ENCODE assay signal across 1 cellular context in the genomic region with DNA sequence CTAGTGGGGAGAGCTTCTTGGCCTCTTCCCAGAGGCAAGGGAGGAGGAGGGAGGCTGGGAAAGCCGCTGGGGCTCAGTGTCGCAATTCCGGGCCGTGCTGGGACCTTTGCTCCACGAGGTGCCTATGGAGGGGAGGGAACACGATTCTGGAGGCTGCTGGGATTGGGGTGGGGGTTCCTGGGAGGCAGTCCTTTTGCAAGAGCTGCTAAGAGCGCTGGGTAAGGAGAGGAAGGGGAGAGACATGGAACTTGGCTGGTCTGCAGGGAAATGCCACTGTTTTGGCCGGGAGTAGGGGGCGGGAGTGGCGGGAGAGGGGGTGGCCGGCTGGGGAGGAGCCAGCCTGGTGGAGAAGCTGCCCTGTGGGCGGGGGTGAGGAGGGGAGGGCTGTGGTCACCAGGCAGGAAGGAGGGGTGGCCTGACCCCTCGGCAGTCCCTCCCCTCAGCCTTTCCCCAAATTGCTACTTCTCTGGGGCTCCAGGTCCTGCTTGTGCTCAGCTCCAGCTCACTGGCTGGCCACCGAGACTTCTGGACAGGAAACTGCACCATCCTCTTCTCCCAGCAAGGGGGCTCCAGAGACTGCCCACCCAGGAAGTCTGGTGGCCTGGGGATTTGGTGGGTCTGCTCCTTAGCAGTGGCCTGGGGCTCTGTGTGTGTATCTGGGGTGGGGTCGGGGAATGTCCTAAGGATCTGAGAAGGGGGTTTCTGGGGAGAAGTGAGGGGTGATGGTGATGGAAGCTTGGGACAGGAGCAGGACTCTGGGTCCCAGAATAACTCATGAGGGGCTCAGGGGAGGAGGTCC.
TF ChIP-seq lines count a peak whose summit lies in the region.

Gene NR1H3 (plus strand): TSS at position 479 of the 799 bp plus-strand sequence. CDS start 1,221 bp downstream, outside the sequence.

TF ChIP-seq in HEK293, 187 proteins besides CTCF, POLR2A, EP300 and RAD21 (continued from another document):
- TF ChIP-seq ZNF560 (tag by site-specific recombination; IDR thresholded peaks at IDR 0.05; ENCODE audit: borderline replicate concordance) (no peak), ZNF76 (tag by site-specific recombination; IDR thresholded peaks at IDR 0.05; ENCODE audit: borderline replicate concordance, low read depth) (peak; percentile 92), ZNF10 (tag by site-specific recombination; IDR thresholded peaks at IDR 0.05) (no peak; the same call in 1 of the 2 replicates), ZFHX2 (tag by site-specific recombination; conservative IDR thresholded peaks at IDR 0.05) (peak; percentile 58), SP2 (tag by site-specific recombination; IDR thresholded peaks at IDR 0.05) (peak; percentile 54), ZNF394 (tag by site-specific recombination; IDR thresholded peaks at IDR 0.05; ENCODE audit: borderline replicate concordance) (peak; percentile 72), ZNF792 (tag by site-specific recombination; IDR thresholded peaks at IDR 0.05) (no peak), ZNF670 (tag by site-specific recombination; IDR thresholded peaks at IDR 0.05; ENCODE audit: low read depth) (no peak), PRDM4 (tag by site-specific recombination; IDR thresholded peaks at IDR 0.05) (no peak), ZNF138 (tag by site-specific recombination; IDR thresholded peaks at IDR 0.05; ENCODE audit: borderline replicate concordance) (no peak), KLF1 (tag by site-specific recombination; IDR thresholded peaks at IDR 0.05) (no peak), ZFP69B (tag by site-specific recombination; IDR thresholded peaks at IDR 0.05) (no peak), ZNF148 (tag by site-specific recombination; IDR thresholded peaks at IDR 0.05; ENCODE audit: borderline replicate concordance) (no peak), ZNF311 (tag by site-specific recombination; IDR thresholded peaks at IDR 0.05; ENCODE audit: borderline replicate concordance) (no peak), ZNF404 (tag by site-specific recombination; IDR thresholded peaks at IDR 0.05) (no peak), ZNF645 (tag by site-specific recombination; IDR thresholded peaks at IDR 0.05) (no peak), ZFP37 (tag by site-specific recombination; IDR thresholded peaks at IDR 0.05) (no peak), ZSCAN18 (tag by site-specific recombination; IDR thresholded peaks at IDR 0.05) (no peak), KLF10 (tag by site-specific recombination; IDR thresholded peaks at IDR 0.05) (no peak), ZNF398 (tag by site-specific recombination; IDR thresholded peaks at IDR 0.05) (peak; percentile 81; the same call in 1 of the 2 replicates), ZNF37A (tag by site-specific recombination; IDR thresholded peaks at IDR 0.05) (no peak), ZNF239 (tag by site-specific recombination; IDR thresholded peaks at IDR 0.05) (no peak), PRDM1 (tag by site-specific recombination; IDR thresholded peaks at IDR 0.05) (no peak), ZNF600 (tag by site-specific recombination; IDR thresholded peaks at IDR 0.05) (peak; percentile 82), ZNF549 (tag by site-specific recombination; IDR thresholded peaks at IDR 0.05) (no peak), EGR2 (tag by site-specific recombination; IDR thresholded peaks at IDR 0.05; ENCODE audit: low read depth) (peak; percentile 56), SP7 (tag by site-specific recombination; IDR thresholded peaks at IDR 0.05) (0 out of 2 replicates have a peak, but pooled peaks have one; percentile 20)
- TF ChIP-seq, protein P1, sequence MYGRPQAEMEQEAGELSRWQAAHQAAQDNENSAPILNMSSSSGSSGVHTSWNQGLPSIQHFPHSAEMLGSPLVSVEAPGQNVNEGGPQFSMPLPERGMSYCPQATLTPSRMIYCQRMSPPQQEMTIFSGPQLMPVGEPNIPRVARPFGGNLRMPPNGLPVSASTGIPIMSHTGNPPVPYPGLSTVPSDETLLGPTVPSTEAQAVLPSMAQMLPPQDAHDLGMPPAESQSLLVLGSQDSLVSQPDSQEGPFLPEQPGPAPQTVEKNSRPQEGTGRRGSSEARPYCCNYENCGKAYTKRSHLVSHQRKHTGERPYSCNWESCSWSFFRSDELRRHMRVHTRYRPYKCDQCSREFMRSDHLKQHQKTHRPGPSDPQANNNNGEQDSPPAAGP (tag by site-specific recombination; IDR thresholded peaks at IDR 0.05): no peak
- TF ChIP-seq, protein P2, sequence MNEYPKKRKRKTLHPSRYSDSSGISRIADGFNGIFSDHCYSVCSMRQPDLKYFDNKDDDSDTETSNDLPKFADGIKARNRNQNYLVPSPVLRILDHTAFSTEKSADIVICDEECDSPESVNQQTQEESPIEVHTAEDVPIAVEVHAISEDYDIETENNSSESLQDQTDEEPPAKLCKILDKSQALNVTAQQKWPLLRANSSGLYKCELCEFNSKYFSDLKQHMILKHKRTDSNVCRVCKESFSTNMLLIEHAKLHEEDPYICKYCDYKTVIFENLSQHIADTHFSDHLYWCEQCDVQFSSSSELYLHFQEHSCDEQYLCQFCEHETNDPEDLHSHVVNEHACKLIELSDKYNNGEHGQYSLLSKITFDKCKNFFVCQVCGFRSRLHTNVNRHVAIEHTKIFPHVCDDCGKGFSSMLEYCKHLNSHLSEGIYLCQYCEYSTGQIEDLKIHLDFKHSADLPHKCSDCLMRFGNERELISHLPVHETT (tag by site-specific recombination; IDR thresholded peaks at IDR 0.05): no peak
